Comparison of ENCODE assay signal across 15 cellular contexts in the genomic region with DNA sequence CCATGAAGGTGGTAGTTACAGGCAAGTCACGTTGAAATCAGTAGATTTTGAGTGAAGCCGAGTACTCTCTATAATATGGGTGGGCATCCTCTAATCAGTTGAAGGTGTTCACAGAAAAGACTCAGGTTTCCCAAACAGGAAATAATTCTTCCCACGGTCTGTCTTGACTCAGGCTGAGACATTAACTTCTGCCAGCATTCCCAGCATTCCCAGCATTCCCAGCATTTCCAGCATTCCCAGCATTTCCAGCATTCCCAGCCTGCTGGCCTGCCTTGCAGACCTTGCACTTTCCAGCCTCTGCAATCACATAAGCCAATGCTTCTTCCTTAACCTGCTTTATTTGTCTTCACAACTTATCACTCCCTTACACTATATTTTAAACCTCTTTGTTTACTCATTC.
A peak's percentile ranks its signal among the peaks of the same experiment; 100 is the strongest.
DNase-seq lines count a peak whose midpoint lies in the region; ATAC-seq, FAIRE-seq and TF ChIP-seq lines count a peak whose summit lies in the region.
"Had no signal": no experiment of that assay in that cellular context is flagged by ENCODE, and none has a peak within 500 bp of the region (broad histone marks: within the 10 kb centered on the region; RNA-seq: fewer than 3 reads in every experiment).

No MANE protein-coding gene starts in this region.

- H3K4me1 ChIP-seq in neural progenitor cell: no peaks in the 10 kb centered on the region
- no peaks in the 10 kb centered on the region for H3K4me1 ChIP-seq in heart right ventricle
- H3K4me1 ChIP-seq: colonic mucosa, tibial nerve had no signal

- H4K20me1 ChIP-seq in neural progenitor cell (ENCODE audit: low read depth): no peaks in the 10 kb centered on the region

- 58 to 61% methylated on average over 3 of the region's 3 CpGs for WGBS in heart right ventricle, 2 donors

- DNase-seq in EL (peak; percentile 53), RCC 7860 (ENCODE audit: low spot score) (peak; percentile 77), fibroblast of pulmonary artery (ENCODE audit: low read depth) (peak; percentile 6), neural progenitor cell (ENCODE audit: low spot score) (peak; percentile 69), COLO668 (lab: John Stamatoyannopoulos, UW; ENCODE audit: unreplicated experiment) (no peak), progenitor cell of endocrine pancreas (ENCODE audit: low spot score, unreplicated experiment) (no peak), heart right ventricle (no peak), T1000 (lab: John Stamatoyannopoulos, UW) (no peak)
- DNase-seq: activated CD4-positive, alpha-beta T cell treated with anti-CD3 and anti-CD28 coated beads, Interleukin-2, amount 10 ng/mL, durations not matched to agents 7 days and 5 days; activated T-cell treated with anti-CD3 and anti-CD28 coated beads, Interleukin-2, amount 50 U/mL, for 48 hours; colonic mucosa; GDM1; NCI-H2029; NCI-H69 had no signal

- no peak overlapping the region for H3K27ac Mint-ChIP-seq in neural progenitor cell
- no peak overlapping the region for H3K27ac Mint-ChIP-seq in progenitor cell of endocrine pancreas
- H3K27ac Mint-ChIP-seq: activated CD4-positive, alpha-beta T cell treated with anti-CD3 and anti-CD28 coated beads, Interleukin-2, amount 10 ng/mL, durations not matched to agents 7 days and 5 days had no signal

- no peak overlapping the region for H3K4me2 ChIP-seq in neural progenitor cell

- H3K4me1 Mint-ChIP-seq in neural progenitor cell (no peaks in the 10 kb centered on the region), progenitor cell of endocrine pancreas (ENCODE audit: low read depth) (no peaks in the 10 kb centered on the region)
- H3K4me1 Mint-ChIP-seq: activated CD4-positive, alpha-beta T cell treated with anti-CD3 and anti-CD28 coated beads, Interleukin-2, amount 10 ng/mL, durations not matched to agents 7 days and 5 days had no signal

- H3K4me3 Mint-ChIP-seq in neural progenitor cell (no peak overlapping the region), progenitor cell of endocrine pancreas (ENCODE audit: low read depth) (no peak overlapping the region)
- H3K4me3 Mint-ChIP-seq: activated CD4-positive, alpha-beta T cell treated with anti-CD3 and anti-CD28 coated beads, Interleukin-2, amount 10 ng/mL, durations not matched to agents 7 days and 5 days had no signal

- H3K27me3 Mint-ChIP-seq in neural progenitor cell (ENCODE audit: insufficient read depth, low read depth): no peaks in the 10 kb centered on the region
- no peaks in the 10 kb centered on the region for H3K27me3 Mint-ChIP-seq in progenitor cell of endocrine pancreas
- H3K27me3 Mint-ChIP-seq: activated CD4-positive, alpha-beta T cell treated with anti-CD3 and anti-CD28 coated beads, Interleukin-2, amount 10 ng/mL, durations not matched to agents 7 days and 5 days had no signal

- H3K9ac ChIP-seq in neural progenitor cell: no peak overlapping the region

- H3K27ac ChIP-seq in neural progenitor cell (no peak overlapping the region), heart right ventricle (no peak overlapping the region)
- H3K27ac ChIP-seq: colonic mucosa, tibial nerve had no signal

- H3K9me3 Mint-ChIP-seq in neural progenitor cell (no peaks in the 10 kb centered on the region), progenitor cell of endocrine pancreas (ENCODE audit: low read depth) (no peaks in the 10 kb centered on the region)

- no peaks in the 10 kb centered on the region for H3K27me3 ChIP-seq in neural progenitor cell
- no peaks in the 10 kb centered on the region for H3K27me3 ChIP-seq in heart right ventricle
- H3K27me3 ChIP-seq: colonic mucosa, tibial nerve had no signal

- TF ChIP-seq CTCF in fibroblast of pulmonary artery (IDR thresholded peaks at IDR 0.05; ENCODE audit: low read length, missing control alignments) (no peak), neural progenitor cell (IDR thresholded peaks at IDR 0.05) (no peak), progenitor cell of endocrine pancreas (IDR thresholded peaks at IDR 0.05; ENCODE audit: unreplicated experiment) (no peak), heart right ventricle (IDR thresholded peaks at IDR 0.05) (no peak)

- H3K36me3 Mint-ChIP-seq in neural progenitor cell: no peaks in the 10 kb centered on the region
- no peaks in the 10 kb centered on the region for H3K36me3 Mint-ChIP-seq in progenitor cell of endocrine pancreas (ENCODE audit: insufficient read depth)

- H3K9me3 ChIP-seq in neural progenitor cell (ENCODE audit: low read depth) (no peaks in the 10 kb centered on the region), heart right ventricle (peaks cover 0 to 5% (median 0%) of the 10 kb centered on the region in 11 donors)
- H3K9me3 ChIP-seq: colonic mucosa, tibial nerve had no signal

- peak; percentile 46 for FAIRE-seq in RCC 7860 (lab: Jason Lieb, UNC)

- no peak overlapping the region for H2AFZ ChIP-seq in neural progenitor cell (replicated peaks)

- no peak overlapping the region for H3K4me3 ChIP-seq in fibroblast of pulmonary artery (replicated peaks; ENCODE audit: low read depth, low read length)
- H3K4me3 ChIP-seq in neural progenitor cell: no peak overlapping the region
- H3K4me3 ChIP-seq in heart right ventricle: no peak overlapping the region
- H3K4me3 ChIP-seq: colonic mucosa, tibial nerve had no signal

- intact Hi-C loops in heart right ventricle (cut with DNase I): no loop called here

- H3F3A ChIP-seq in neural progenitor cell (ENCODE audit: low read depth): no peaks in the 10 kb centered on the region

- ATAC-seq in heart right ventricle: no peak

- no peaks in the 10 kb centered on the region for H3K79me2 ChIP-seq in neural progenitor cell (ENCODE audit: low read depth)

- H3K36me3 ChIP-seq in neural progenitor cell (no peaks in the 10 kb centered on the region), heart right ventricle (no peaks in the 10 kb centered on the region)
- H3K36me3 ChIP-seq: colonic mucosa, tibial nerve had no signal

Comparison
In these comparisons a context has a peak if more than half of its experiments do, and no peak if none do; other contexts are left out.
1. DNase-seq: peak in EL (single experiment), RCC 7860 (single experiment), fibroblast of pulmonary artery (single experiment) and neural progenitor cell (single experiment); none in COLO668 (single experiment), progenitor cell of endocrine pancreas (single experiment), heart right ventricle (0 of 2) and T1000 (single experiment).